ENCODE assay signal across 8 cellular contexts in the genomic region with DNA sequence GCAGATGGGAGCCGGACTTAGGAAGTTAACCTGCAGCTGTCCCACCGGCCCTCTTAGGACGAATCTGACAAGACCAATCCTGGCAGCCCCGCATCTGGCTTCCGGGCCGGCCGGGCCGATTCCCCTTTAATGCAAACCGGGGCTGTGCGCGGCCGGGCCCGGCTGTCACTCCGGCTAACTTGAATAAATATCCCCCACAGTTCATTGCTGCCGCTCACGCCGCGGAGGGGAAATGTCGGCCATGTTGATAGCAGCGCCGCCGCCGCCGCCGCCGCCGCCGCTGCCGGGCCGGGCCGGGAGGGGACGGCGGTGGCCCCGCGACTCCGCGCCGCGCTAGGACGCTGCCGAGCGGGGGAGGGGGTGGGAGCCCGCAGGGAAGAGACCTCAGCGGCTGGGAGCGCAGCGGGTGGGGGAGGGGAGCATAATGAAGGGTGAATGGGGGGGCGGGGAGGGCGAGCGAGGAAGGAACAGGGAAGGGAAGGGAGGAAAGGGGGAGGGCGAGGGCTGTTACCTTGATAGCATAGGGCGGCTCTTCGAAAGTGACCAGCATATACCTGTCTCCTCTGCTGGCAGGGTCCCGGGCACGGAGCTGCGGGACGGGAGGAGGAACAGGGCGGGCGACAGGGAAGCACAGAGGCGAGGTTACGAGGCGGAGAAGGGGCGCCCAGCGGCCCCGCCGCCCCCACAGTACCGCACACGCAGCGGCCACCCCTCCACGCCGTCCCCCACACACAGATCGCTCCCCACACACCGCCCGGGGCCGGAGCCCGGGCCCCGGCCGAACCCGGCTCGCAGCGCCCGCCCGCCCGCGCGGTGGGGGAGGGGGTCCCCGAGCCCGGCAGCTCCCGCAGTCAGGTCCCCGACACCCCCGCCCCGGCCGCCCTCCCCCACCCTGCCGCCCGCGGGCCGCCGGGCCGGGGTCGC. TPM values are rescaled to one million over a fixed set of nuclear protein-coding genes. Genes with fewer than 3 reads are reported as not detected.
DNase-seq lines count a peak whose midpoint lies in the region; ATAC-seq and TF ChIP-seq lines count a peak whose summit lies in the region.

No MANE protein-coding gene starts in this region.

- TF ChIP-seq CTCF in progenitor cell of endocrine pancreas (IDR thresholded peaks at IDR 0.05; ENCODE audit: unreplicated experiment) (no peak), upper lobe of right lung (IDR thresholded peaks at IDR 0.05) (no peak)

- intact Hi-C loops in left cardiac atrium (cut with DNase I) = loop anchor here (2.0 to 10.0 kb wide), 3 partner anchors 133 to 351 kb away; a partner anchor contains a TSS
- intact Hi-C loops in upper lobe of right lung (cut with DNase I) = no loop called here

- peaks cover 21% of the 10 kb centered on the region for H3K4me1 ChIP-seq in upper lobe of right lung

- DNase-seq in GDM1 (lab: John Stamatoyannopoulos, UW) (peak; percentile 87), HCEC 1CT (peak; percentile 79), NAMALWA (ENCODE audit: low spot score) (peak; percentile 88), SW480 (ENCODE audit: low spot score) (peak; percentile 87), left cardiac atrium (peak; percentile 89), progenitor cell of endocrine pancreas (ENCODE audit: low spot score, unreplicated experiment) (peak; percentile 68), upper lobe of right lung (peak; percentile 94)

- H3K36me3 ChIP-seq in upper lobe of right lung = no peaks in the 10 kb centered on the region

- H3K27ac Mint-ChIP-seq in progenitor cell of endocrine pancreas = peak overlapping the region; percentile 98

- H3K4me3 Mint-ChIP-seq in progenitor cell of endocrine pancreas (ENCODE audit: low read depth) = peak overlapping the region; percentile 89

- 0 to 1% (median 1%) methylated on average over 67 to 97 of the region's 99 CpGs for WGBS in adipose tissue, 3 donors

- no peaks in the 10 kb centered on the region for H3K9me3 Mint-ChIP-seq in progenitor cell of endocrine pancreas (ENCODE audit: low read depth)

- H3K9me3 ChIP-seq in upper lobe of right lung = no peaks in the 10 kb centered on the region

- peak; percentile 13 to 29 for ATAC-seq in left cardiac atrium
- ATAC-seq in upper lobe of right lung = peak; percentile 49

- no peaks in the 10 kb centered on the region for H3K27me3 ChIP-seq in upper lobe of right lung

- peak overlapping the region; percentile 97 for H3K27ac ChIP-seq in adipose tissue (ENCODE audit: low read depth, low read length)
- H3K27ac ChIP-seq in upper lobe of right lung = peak overlapping the region; percentile 98

- H3K27me3 Mint-ChIP-seq in progenitor cell of endocrine pancreas = no peaks in the 10 kb centered on the region

- H3K4me1 Mint-ChIP-seq in progenitor cell of endocrine pancreas (ENCODE audit: low read depth) = peaks cover 20% of the 10 kb centered on the region

- H3K36me3 Mint-ChIP-seq in progenitor cell of endocrine pancreas (ENCODE audit: insufficient read depth) = peaks cover 16% of the 10 kb centered on the region

- H3K4me3 ChIP-seq in upper lobe of right lung = peak overlapping the region; percentile 98

RNA-seq across cellular contexts. Expression of a gene that starts 1.1 kb away (rescaled TPM):
- 10 to 100 TPM in 2 of 3 donors, 1 to 10 TPM in 1; 9.6 to 19.8 (median 13.0) TPM for polyA plus RNA-seq in adipose tissue
- total RNA-seq in left cardiac atrium = 10 to 100 TPM; 23.9 to 25.3 TPM
- 41.4 and 48.8 TPM in 2 replicates for total RNA-seq in progenitor cell of endocrine pancreas
- total RNA-seq in upper lobe of right lung = 34.3 TPM

Comparison
In these comparisons a context has a peak if more than half of its experiments do, and no peak if none do; other contexts are left out.
1. Peak in every context shown above with its lines: DNase-seq, ATAC-seq, H3K4me3 ChIP-seq and H3K27ac ChIP-seq.